In the genomic region with DNA sequence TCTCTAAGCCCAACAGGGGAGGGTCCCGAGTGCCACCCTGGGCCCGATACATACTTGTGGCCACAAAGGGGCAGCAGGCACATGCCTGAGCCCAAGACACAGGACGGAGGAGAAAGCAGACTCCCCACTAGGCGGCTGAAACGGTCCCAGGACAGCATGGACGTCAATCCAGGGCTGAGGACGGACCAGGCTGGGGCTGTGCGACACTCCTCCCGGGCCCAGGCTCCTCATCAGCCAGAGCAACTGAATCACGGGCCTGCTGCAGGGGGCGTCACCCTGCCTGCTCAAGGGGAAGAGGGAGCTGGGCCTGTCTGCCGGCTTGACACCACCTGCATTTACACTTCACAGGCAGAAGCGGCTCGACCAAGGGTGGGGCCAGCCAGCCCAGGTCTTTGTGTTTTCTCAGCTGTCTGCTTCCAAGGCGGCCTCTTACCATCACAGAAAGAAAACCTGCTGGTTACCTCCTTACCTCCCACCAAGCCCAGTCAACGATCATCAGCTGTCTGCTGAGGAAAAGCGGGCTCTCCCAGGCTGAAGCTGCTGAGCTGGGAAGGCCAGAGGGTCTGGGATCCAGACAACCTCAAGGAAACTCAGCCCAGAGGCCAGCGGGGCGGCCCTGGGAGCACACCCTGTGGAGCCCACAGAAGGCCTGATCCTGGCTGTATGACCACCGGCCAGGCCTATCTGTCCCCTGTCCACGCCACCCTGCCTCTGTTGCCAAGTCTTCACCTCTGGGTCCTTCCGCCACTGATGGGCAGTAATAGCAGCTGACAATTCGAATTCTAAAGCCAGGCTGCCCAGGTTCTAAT, we compare ENCODE assay signal across 11 cellular contexts. TPM values are rescaled to one million over a fixed set of nuclear protein-coding genes. Genes with fewer than 3 reads are reported as not detected.
DNase-seq lines count a peak whose midpoint lies in the region; ATAC-seq and TF ChIP-seq lines count a peak whose summit lies in the region.
"Had no signal": no experiment of that assay in that cellular context is flagged by ENCODE, and none has a peak within 500 bp of the region (broad histone marks: within the 10 kb centered on the region; RNA-seq: fewer than 3 reads in every experiment).

No MANE protein-coding gene starts in this region.

- peak; percentile 27 for TF ChIP-seq CTCF in cardiac muscle cell (IDR thresholded peaks at IDR 0.05; ENCODE audit: low read depth, low read length)
- no peak for TF ChIP-seq CTCF in upper lobe of right lung (IDR thresholded peaks at IDR 0.05)

- CTCF ChIA-PET in activated CD4-positive, alpha-beta T cell treated with anti-CD3 and anti-CD28 coated beads for 36 hours (lab: Charles Lee), result interaction anchor here (0.6 to 0.7 kb wide), 3 partner anchors 51 to 579 kb away, joined by 3 to 4 read pairs (median 3); no protein-coding TSS in a partner anchor

- no peaks in the 10 kb centered on the region for H3K27me3 ChIP-seq in cardiac muscle cell
- no peaks in the 10 kb centered on the region for H3K27me3 ChIP-seq in upper lobe of right lung

- H3K9me3 ChIP-seq in cardiac muscle cell (ENCODE audit: low read depth) (no peaks in the 10 kb centered on the region), iPS-18c (ENCODE audit: control insufficient read depth, insufficient read depth, low read length) (no peaks in the 10 kb centered on the region), upper lobe of right lung (no peaks in the 10 kb centered on the region)
- H3K9me3 ChIP-seq: thoracic aorta had no signal

- H3K36me3 Mint-ChIP-seq in activated naive CD8-positive, alpha-beta T cell treated with anti-CD3 and anti-CD28 coated beads for 36 hours, result no peaks in the 10 kb centered on the region
- H3K36me3 Mint-ChIP-seq in activated CD4-positive, alpha-beta T cell treated with anti-CD3 and anti-CD28 coated beads for 36 hours (ENCODE audit: low read depth), result no peaks in the 10 kb centered on the region

- H3K27ac Mint-ChIP-seq in activated naive CD8-positive, alpha-beta T cell treated with anti-CD3 and anti-CD28 coated beads for 36 hours, result no peak overlapping the region
- no peak overlapping the region for H3K27ac Mint-ChIP-seq in activated CD4-positive, alpha-beta T cell treated with anti-CD3 and anti-CD28 coated beads for 36 hours

- H3K36me3 ChIP-seq in cardiac muscle cell (no peaks in the 10 kb centered on the region), upper lobe of right lung (peaks cover 28% of the 10 kb centered on the region)

- POLR2A ChIA-PET in activated CD4-positive, alpha-beta T cell treated with anti-CD3 and anti-CD28 coated beads for 36 hours (lab: Charles Lee), result no interaction called here

- H3K4me3 ChIP-seq in cardiac muscle cell, result no peak overlapping the region
- H3K4me3 ChIP-seq in iPS-18c (ENCODE audit: insufficient read depth, low read depth, low read length), result 0 out of 2 replicates have a peak overlapping the region, but pooled peaks have one; percentile 17
- H3K4me3 ChIP-seq in upper lobe of right lung, result no peak overlapping the region
- H3K4me3 ChIP-seq: thoracic aorta had no signal

- peak; percentile 18 for ATAC-seq in upper lobe of right lung
- ATAC-seq in GM21576 (IDR thresholded peaks at IDR 0.05; ENCODE audit: unreplicated experiment), result no peak
- ATAC-seq in activated CD4-positive, alpha-beta T cell treated with anti-CD3 and anti-CD28 coated beads for 36 hours, result no peak

- H3K27ac ChIP-seq in cardiac muscle cell (no peak overlapping the region), upper lobe of right lung (no peak overlapping the region)
- H3K27ac ChIP-seq: parathyroid adenoma, thoracic aorta had no signal

- DNase-seq in cardiac muscle cell (ENCODE audit: low read depth in 1 of 2, low spot score in 1 of 2) (peak; percentile 21 to 88), cardiac septum (ENCODE audit: low spot score) (no peak), SHP77 treated with DMSO at 0.1 percent for 48 hours (lab: John Stamatoyannopoulos, UW) (peak; percentile 91), upper lobe of right lung (no peak)
- no peak for DNase-seq in activated naive CD8-positive, alpha-beta T cell treated with anti-CD3 and anti-CD28 coated beads for 36 hours
- no peak for DNase-seq in activated CD4-positive, alpha-beta T cell treated with anti-CD3 and anti-CD28 coated beads for 36 hours
- DNase-seq: NCI-H2029 had no signal

- no peaks in the 10 kb centered on the region for H3K27me3 Mint-ChIP-seq in activated naive CD8-positive, alpha-beta T cell treated with anti-CD3 and anti-CD28 coated beads for 36 hours
- no peaks in the 10 kb centered on the region for H3K27me3 Mint-ChIP-seq in activated CD4-positive, alpha-beta T cell treated with anti-CD3 and anti-CD28 coated beads for 36 hours

- H3K9me3 Mint-ChIP-seq in activated naive CD8-positive, alpha-beta T cell treated with anti-CD3 and anti-CD28 coated beads for 36 hours, result no peaks in the 10 kb centered on the region
- no peaks in the 10 kb centered on the region for H3K9me3 Mint-ChIP-seq in activated CD4-positive, alpha-beta T cell treated with anti-CD3 and anti-CD28 coated beads for 36 hours (ENCODE audit: low read depth)

- H3K4me1 ChIP-seq in cardiac muscle cell (ENCODE audit: low read depth) (peaks cover 4% of the 10 kb centered on the region), upper lobe of right lung (no peaks in the 10 kb centered on the region)
- H3K4me1 ChIP-seq: parathyroid adenoma had no signal

- H3K4me3 Mint-ChIP-seq in activated naive CD8-positive, alpha-beta T cell treated with anti-CD3 and anti-CD28 coated beads for 36 hours, result no peak overlapping the region
- H3K4me3 Mint-ChIP-seq in activated CD4-positive, alpha-beta T cell treated with anti-CD3 and anti-CD28 coated beads for 36 hours, result no peak overlapping the region

- intact Hi-C loops in cardiac septum (cut with DNase I), result no loop called here
- intact Hi-C loops in upper lobe of right lung (cut with DNase I), result no loop called here
- intact Hi-C loops in activated CD4-positive, alpha-beta T cell treated with anti-CD3 and anti-CD28 coated beads for 36 hours (cut with DNase I, micrococcal nuclease), result no loop called here

- peaks cover 2% of the 10 kb centered on the region for H3K4me1 Mint-ChIP-seq in activated naive CD8-positive, alpha-beta T cell treated with anti-CD3 and anti-CD28 coated beads for 36 hours
- H3K4me1 Mint-ChIP-seq in activated CD4-positive, alpha-beta T cell treated with anti-CD3 and anti-CD28 coated beads for 36 hours, result no peaks in the 10 kb centered on the region

RNA-seq across cellular contexts. Expression of gene KIFC3, which starts 26.4 kb away (rescaled TPM):
- 28.4 and 50.1 TPM in 2 replicates for total RNA-seq in cardiac muscle cell
- 24.8 and 33.0 TPM in 2 replicates for polyA plus RNA-seq in cardiac muscle cell
- 70.1 TPM for total RNA-seq in cardiac septum
- total RNA-seq in upper lobe of right lung, result 99.1 TPM
- total RNA-seq in activated naive CD8-positive, alpha-beta T cell treated with anti-CD3 and anti-CD28 coated beads for 36 hours, result 1 to 10 TPM; 1.2 to 1.3 TPM
- under 1 TPM; 0.32 to 0.66 TPM for total RNA-seq in activated CD4-positive, alpha-beta T cell treated with anti-CD3 and anti-CD28 coated beads for 36 hours

RNA-seq across cellular contexts. Expression of gene KATNB1, which starts 40.3 kb away (rescaled TPM):
- total RNA-seq in cardiac muscle cell (46.4 and 52.5 TPM in 2 replicates), cardiac septum (8.9 TPM), upper lobe of right lung (16.6 TPM)
- 42.8 and 49.4 TPM in 2 replicates for polyA plus RNA-seq in cardiac muscle cell
- 10 to 100 TPM; 51.2 to 55.5 TPM for total RNA-seq in activated naive CD8-positive, alpha-beta T cell treated with anti-CD3 and anti-CD28 coated beads for 36 hours
- total RNA-seq in activated CD4-positive, alpha-beta T cell treated with anti-CD3 and anti-CD28 coated beads for 36 hours, result 10 to 100 TPM; 28.1 to 29.3 TPM

Comparison
In these comparisons a context has a peak if more than half of its experiments do, and no peak if none do; other contexts are left out.
1. DNase-seq: peak in cardiac muscle cell (2 of 2) and SHP77 treated with DMSO at 0.1 percent for 48 hours (single experiment); none in cardiac septum (single experiment), upper lobe of right lung (single experiment), activated naive CD8-positive, alpha-beta T cell treated with anti-CD3 and anti-CD28 coated beads for 36 hours (single experiment) and activated CD4-positive, alpha-beta T cell treated with anti-CD3 and anti-CD28 coated beads for 36 hours (single experiment).
2. RNA of gene KIFC3, which starts 26.4 kb away (total RNA-seq): 99.1 TPM in upper lobe of right lung (single experiment), 70.1 TPM in cardiac septum (single experiment) and 28.4 to 50.1 TPM in cardiac muscle cell; 1.2 to 1.3 TPM in activated naive CD8-positive, alpha-beta T cell treated with anti-CD3 and anti-CD28 coated beads for 36 hours and 0.32 to 0.66 TPM in activated CD4-positive, alpha-beta T cell treated with anti-CD3 and anti-CD28 coated beads for 36 hours; every median in the first group is over 10 times any median in the second.